In genomic region chr6:45377555-45378323, GRCh38 we compare ENCODE assay signal across 1 cellular context.
A peak's percentile ranks its signal among the peaks of the same experiment; 100 is the strongest.
TF ChIP-seq lines count a peak whose summit lies in the region.

Gene SUPT3H (minus strand): TSS chr6:45377934.

TF ChIP-seq in K562, 482 proteins besides CTCF, POLR2A, EP300 and RAD21 (continued from another document and continues in another):
- TF ChIP-seq SIX5 (IDR thresholded peaks at IDR 0.05; ENCODE audit: borderline replicate concordance in 1 of 2, insufficient read depth in 1 of 2, low read depth in 1 of 2, low read length in 2 of 2) (peak; percentile 35 to 40; a peak in 2 of 4 replicates), TEAD4 (IDR thresholded peaks at IDR 0.05; ENCODE audit: low read length) (peak; percentile 36), TEAD4 (CRISPR knock-in tag; IDR thresholded peaks at IDR 0.05; ENCODE audit: borderline replicate concordance) (no peak), FOXP4 (CRISPR knock-in tag; IDR thresholded peaks at IDR 0.05; ENCODE audit: borderline replicate concordance) (peak; percentile 46; the same call in 1 of the 2 replicates), RAD51 (IDR thresholded peaks at IDR 0.05; ENCODE audit: borderline replicate concordance, low read depth) (peak; percentile 6; the same call in 1 of the 2 replicates), HNRNPUL1 (IDR thresholded peaks at IDR 0.05; ENCODE audit: low read length) (no peak), ATF6 (CRISPR knock-in tag; IDR thresholded peaks at IDR 0.05) (peak; percentile 31; the same call in 1 of the 2 replicates), ATF3 (IDR thresholded peaks at IDR 0.05) (peak; percentile 67), ATF3 (CRISPR knock-in tag; conservative IDR thresholded peaks at IDR 0.05) (no peak), U2AF2 (optimal IDR thresholded peaks at IDR 0.05; ENCODE audit: low read depth, low read length) (no peak), ELF2 (CRISPR knock-in tag; IDR thresholded peaks at IDR 0.05) (peak; percentile 99), SOX6 (IDR thresholded peaks at IDR 0.05) (peak; percentile 41; the same call in 1 of the 2 replicates), MIER1 (IDR thresholded peaks at IDR 0.05; ENCODE audit: low read depth) (no peak), RNF219 (CRISPR knock-in tag; IDR thresholded peaks at IDR 0.05) (0 out of 2 replicates have a peak, but pooled peaks have one; percentile 11), TAF1 (IDR thresholded peaks at IDR 0.05; ENCODE audit: control insufficient read depth, extremely low read depth, insufficient read depth, low read length, severe bottlenecking) (peak; percentile 94), SIN3B (IDR thresholded peaks at IDR 0.05; ENCODE audit: low read depth) (no peak), STAT6 (CRISPR knock-in tag; IDR thresholded peaks at IDR 0.05) (no peak; the same call in 1 of the 2 replicates), CGGBP1 (CRISPR knock-in tag; IDR thresholded peaks at IDR 0.05) (peak; percentile 76; the same call in 1 of the 2 replicates), PHF8 (IDR thresholded peaks at IDR 0.05; ENCODE audit: borderline replicate concordance, low read length) (peak; percentile 93), ZBTB8A (IDR thresholded peaks at IDR 0.05; ENCODE audit: partially characterized antibody) (no peak), CEBPG (CRISPR knock-in tag; IDR thresholded peaks at IDR 0.05) (no peak), CEBPG (tag; conservative IDR thresholded peaks at IDR 0.05 in 1 of 2, IDR thresholded peaks at IDR 0.05 in 1 of 2) (no peak), MTA3 (IDR thresholded peaks at IDR 0.05; ENCODE audit: borderline replicate concordance) (peak; percentile 67), RBBP5 (IDR thresholded peaks at IDR 0.05; ENCODE audit: borderline replicate concordance, insufficient read depth, low read length, poor library complexity, severe bottlenecking) (peak; percentile 71), NCOA1 (IDR thresholded peaks at IDR 0.05; ENCODE audit: low read depth) (peak; percentile 26; the same call in 1 of the 2 replicates), THAP7 (CRISPR knock-in tag; IDR thresholded peaks at IDR 0.05) (peak; percentile 98), TSHZ1 (CRISPR knock-in tag; IDR thresholded peaks at IDR 0.05) (no peak), HNRNPK (IDR thresholded peaks at IDR 0.05; ENCODE audit: low read depth, low read length, poor library complexity, severe bottlenecking) (peak; percentile 87), ZNF316 (IDR thresholded peaks at IDR 0.05) (peak; percentile 31; the same call in 1 of the 2 replicates), ZNF165 (CRISPR knock-in tag; IDR thresholded peaks at IDR 0.05; ENCODE audit: borderline replicate concordance) (no peak), ZNF143 (CRISPR knock-in tag; IDR thresholded peaks at IDR 0.05) (peak; percentile 64), TEAD2 (tag; IDR thresholded peaks at IDR 0.05) (no peak), ZKSCAN8 (CRISPR knock-in tag; IDR thresholded peaks at IDR 0.05) (no peak), PCBP1 (IDR thresholded peaks at IDR 0.05; ENCODE audit: low read depth, low read length, poor library complexity, severe bottlenecking) (peak; percentile 97), FOXK2 (conservative IDR thresholded peaks at IDR 0.05 in 1 of 2, IDR thresholded peaks at IDR 0.05 in 1 of 2; ENCODE audit: low read depth in 2 of 2) (peak in 1 of 2 experiments; percentile 8; a peak in 1 of 4 replicates), CHD2 (IDR thresholded peaks at IDR 0.05; ENCODE audit: low read depth, low read length) (peak; percentile 26; the same call in 1 of the 2 replicates), NR2C1 (IDR thresholded peaks at IDR 0.05) (no peak), NR2C1 (tag; IDR thresholded peaks at IDR 0.05) (peak; percentile 55), ZNF184 (CRISPR knock-in tag; IDR thresholded peaks at IDR 0.05) (no peak), PTRF (tag; IDR thresholded peaks at IDR 0.05) (no peak), NFIC (IDR thresholded peaks at IDR 0.05) (peak; percentile 60), SMARCB1 (IDR thresholded peaks at IDR 0.05; ENCODE audit: insufficient read length, low read depth) (no peak), HES1 (IDR thresholded peaks at IDR 0.05; ENCODE audit: low read depth) (peak; percentile 66), GMEB1 (CRISPR knock-in tag; IDR thresholded peaks at IDR 0.05) (peak; percentile 80), NR3C1 (CRISPR knock-in tag; IDR thresholded peaks at IDR 0.05) (0 out of 2 replicates have a peak, but pooled peaks have one; percentile 63)
